11 cellular contexts compared by ENCODE assay signal in the genomic region with DNA sequence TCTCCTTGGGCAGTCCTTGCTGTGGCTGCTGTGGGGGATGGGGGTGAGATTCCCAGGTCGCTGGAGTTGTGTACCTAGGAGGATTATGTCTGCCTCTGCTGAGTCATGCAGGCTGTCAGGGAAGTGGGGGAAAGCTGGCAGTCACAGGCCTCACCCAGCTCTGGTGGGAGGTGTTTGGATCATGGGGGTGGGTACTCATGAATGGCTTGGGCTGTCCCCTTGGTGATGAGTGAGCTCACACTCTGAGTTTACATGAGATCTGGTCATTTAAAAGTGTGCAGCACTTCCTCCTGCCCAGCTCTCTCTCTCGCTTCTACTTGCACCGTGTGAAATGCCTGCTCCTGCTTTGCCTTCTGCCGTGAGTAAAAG. TPM values are rescaled to one million over a fixed set of nuclear protein-coding genes. Genes with fewer than 3 reads are reported as not detected.
DNase-seq lines count a peak whose midpoint lies in the region; ATAC-seq and TF ChIP-seq lines count a peak whose summit lies in the region.
"Had no signal": no experiment of that assay in that cellular context is flagged by ENCODE, and none has a peak within 500 bp of the region (broad histone marks: within the 10 kb centered on the region; RNA-seq: fewer than 3 reads in every experiment).

No MANE protein-coding gene starts in this region.

- no peaks in the 10 kb centered on the region for H3K36me3 Mint-ChIP-seq in activated naive CD8-positive, alpha-beta T cell treated with anti-CD3 and anti-CD28 coated beads, Interleukin-2, amount 50 U/mL, for 24 hours (ENCODE audit: low read depth)
- peaks cover 0 to 8% (median 0%) of the 10 kb centered on the region in 3 donors for H3K36me3 Mint-ChIP-seq in naive thymus-derived CD8-positive, alpha-beta T cell
- H3K36me3 Mint-ChIP-seq: mesothelial cell of epicardium had no signal

- WGBS in esophagus muscularis mucosa: 56% methylated on average over 4 of the region's 4 CpGs
- WGBS in trophoblast cell (ENCODE audit: extremely low coverage, insufficient coverage, insufficient read length): no CpG with 5 or more reads among the region's 4 CpGs

- no peak for TF ChIP-seq CTCF in RWPE1 (conservative IDR thresholded peaks at IDR 0.05; ENCODE audit: low read depth)
- TF ChIP-seq CTCF in esophagus muscularis mucosa (IDR thresholded peaks at IDR 0.05): no peak

- H3K4me1 ChIP-seq in esophagus muscularis mucosa (peaks cover 7 to 42% (median 30%) of the 10 kb centered on the region in 4 donors), trophoblast cell (ENCODE audit: control insufficient read depth in 1 of 2, insufficient read depth in 2 of 2, low read length in 2 of 2) (peaks cover 3 to 11% of the 10 kb centered on the region in 2 experiments)

- no peak overlapping the region for H3K4me3 ChIP-seq in esophagus muscularis mucosa
- H3K4me3 ChIP-seq in trophoblast cell (ENCODE audit: low read depth, low read length): no peak overlapping the region

- no peak overlapping the region for H2AFZ ChIP-seq in trophoblast cell (ENCODE audit: insufficient read depth, low read length, poor library complexity)

- ATAC-seq in HG03432 (IDR thresholded peaks at IDR 0.05; ENCODE audit: unreplicated experiment) (no peak), GM19035 (IDR thresholded peaks at IDR 0.05; ENCODE audit: unreplicated experiment) (no peak)
- no peak for ATAC-seq in activated naive CD8-positive, alpha-beta T cell treated with anti-CD3 and anti-CD28 coated beads, Interleukin-2, amount 50 U/mL, for 24 hours
- no peak for ATAC-seq in naive thymus-derived CD8-positive, alpha-beta T cell

- no peak for TF ChIP-seq EP300 in esophagus muscularis mucosa (IDR thresholded peaks at IDR 0.05)

- H3K36me3 ChIP-seq in esophagus muscularis mucosa (no peaks in the 10 kb centered on the region), trophoblast cell (ENCODE audit: control insufficient read depth in 1 of 2, insufficient read depth in 2 of 2, low read length in 2 of 2) (no peaks in the 10 kb centered on the region)

- no peak overlapping the region for H4K12ac ChIP-seq in trophoblast cell (ENCODE audit: low read depth, low read length)

- H3K27ac ChIP-seq in RWPE1: peak overlapping the region; percentile 73
- peak overlapping the region; percentile 61 to 76 (median 70) for H3K27ac ChIP-seq in esophagus muscularis mucosa (replicated peaks in 1 of 4)
- H3K27ac ChIP-seq in trophoblast cell (ENCODE audit: low read depth, low read length): peak overlapping the region; percentile 7

- no peak overlapping the region for H3K9ac ChIP-seq in trophoblast cell (ENCODE audit: low read length)

- peak overlapping the region; percentile 80 for H2BK5ac ChIP-seq in trophoblast cell (ENCODE audit: low read depth, low read length, poor library complexity)

- TF ChIP-seq POLR2A in esophagus muscularis mucosa (IDR thresholded peaks at IDR 0.05; ENCODE audit: low read depth): no peak

- H3K27me3 ChIP-seq in esophagus muscularis mucosa (no peaks in the 10 kb centered on the region), trophoblast cell (ENCODE audit: insufficient read depth, low read length) (no peaks in the 10 kb centered on the region)

- no peak overlapping the region for H3K4ac ChIP-seq in trophoblast cell (ENCODE audit: low read depth, low read length)

- no peaks in the 10 kb centered on the region for H3K4me1 Mint-ChIP-seq in activated naive CD8-positive, alpha-beta T cell treated with anti-CD3 and anti-CD28 coated beads, Interleukin-2, amount 50 U/mL, for 24 hours
- no peaks in the 10 kb centered on the region for H3K4me1 Mint-ChIP-seq in naive thymus-derived CD8-positive, alpha-beta T cell
- H3K4me1 Mint-ChIP-seq: central memory CD8-positive, alpha-beta T cell; mesothelial cell of epicardium had no signal

- no peak overlapping the region for H4K8ac ChIP-seq in trophoblast cell (ENCODE audit: low read depth, low read length)

- CTCF ChIA-PET in RWPE1 (lab: Yijun Ruan, JAX): no interaction called here

- H2BK12ac ChIP-seq in trophoblast cell (ENCODE audit: low read length): no peak overlapping the region

- H3K27ac Mint-ChIP-seq in activated naive CD8-positive, alpha-beta T cell treated with anti-CD3 and anti-CD28 coated beads, Interleukin-2, amount 50 U/mL, for 24 hours: no peak overlapping the region
- peak overlapping the region in 1 of 10 donors; percentile 36 for H3K27ac Mint-ChIP-seq in naive thymus-derived CD8-positive, alpha-beta T cell
- H3K27ac Mint-ChIP-seq: mesothelial cell of epicardium had no signal

- H3K9me3 ChIP-seq in esophagus muscularis mucosa (no peaks in the 10 kb centered on the region), trophoblast cell (ENCODE audit: insufficient read depth, low read depth, low read length) (peaks cover 4% of the 10 kb centered on the region)

- peak overlapping the region; percentile 89 for H4K91ac ChIP-seq in trophoblast cell (ENCODE audit: low read depth, low read length)

- no peak overlapping the region for H3K18ac ChIP-seq in trophoblast cell (ENCODE audit: low read length)

- POLR2A ChIA-PET in RWPE1 (lab: Yijun Ruan, JAX; ENCODE audit: low non-redundant PET): no interaction called here
- POLR2A ChIA-PET in naive thymus-derived CD8-positive, alpha-beta T cell (lab: Charles Lee): no interaction called here

- H3K79me1 ChIP-seq in trophoblast cell (ENCODE audit: low read length): peaks cover 9% of the 10 kb centered on the region

- intact Hi-C loops in esophagus muscularis mucosa (cut with DNase I): no loop called here

- DNase-seq in ELR (ENCODE audit: low read depth): peak; percentile 43
- peak; percentile 22 for DNase-seq in RWPE1 (ENCODE audit: low spot score)
- DNase-seq in esophagus muscularis mucosa (ENCODE audit: extremely low spot score): no peak
- DNase-seq in trophoblast cell: peak; percentile 14 to 22
- DNase-seq in activated naive CD8-positive, alpha-beta T cell treated with anti-CD3 and anti-CD28 coated beads, Interleukin-2, amount 50 U/mL, for 24 hours: no peak
- no peak for DNase-seq in naive thymus-derived CD8-positive, alpha-beta T cell
- DNase-seq: NCI-H526 had no signal

- no peaks in the 10 kb centered on the region for H3K79me2 ChIP-seq in trophoblast cell (ENCODE audit: control insufficient read depth, insufficient read depth, low read length, poor library complexity)

- H3K9me3 Mint-ChIP-seq in activated naive CD8-positive, alpha-beta T cell treated with anti-CD3 and anti-CD28 coated beads, Interleukin-2, amount 50 U/mL, for 24 hours: no peaks in the 10 kb centered on the region
- H3K9me3 Mint-ChIP-seq in naive thymus-derived CD8-positive, alpha-beta T cell: peaks cover 0 to 7% (median 3%) of the 10 kb centered on the region in 9 donors
- H3K9me3 Mint-ChIP-seq: central memory CD8-positive, alpha-beta T cell had no signal

- H3K23ac ChIP-seq in trophoblast cell (ENCODE audit: low read length): no peak overlapping the region

- no peak overlapping the region for H2AK5ac ChIP-seq in trophoblast cell (ENCODE audit: low read length)

- H3K14ac ChIP-seq in trophoblast cell (ENCODE audit: low read length): no peak overlapping the region

- H3K4me2 ChIP-seq in trophoblast cell (ENCODE audit: low read length): no peak overlapping the region

- peaks cover 31% of the 10 kb centered on the region for H3K27me3 Mint-ChIP-seq in activated naive CD8-positive, alpha-beta T cell treated with anti-CD3 and anti-CD28 coated beads, Interleukin-2, amount 50 U/mL, for 24 hours
- peaks cover 22 to 63% (median 37%) of the 10 kb centered on the region in 5 donors for H3K27me3 Mint-ChIP-seq in naive thymus-derived CD8-positive, alpha-beta T cell

- H3K4me3 Mint-ChIP-seq in activated naive CD8-positive, alpha-beta T cell treated with anti-CD3 and anti-CD28 coated beads, Interleukin-2, amount 50 U/mL, for 24 hours: no peak overlapping the region
- H3K4me3 Mint-ChIP-seq in naive thymus-derived CD8-positive, alpha-beta T cell: no peak overlapping the region
- H3K4me3 Mint-ChIP-seq: central memory CD8-positive, alpha-beta T cell; mesothelial cell of epicardium had no signal

- H2BK120ac ChIP-seq in trophoblast cell (ENCODE audit: insufficient read depth, low read length, poor library complexity): no peak overlapping the region

RNA-seq across cellular contexts. Expression of a gene that starts 24.6 kb away (rescaled TPM):
- total RNA-seq in esophagus muscularis mucosa: 1,000 to 10,000 TPM; 1,279 to 2,098 (median 1,627) TPM
- polyA plus RNA-seq in trophoblast cell (2013): 19.2 and 19.5 TPM in 2 replicates
- total RNA-seq in naive thymus-derived CD8-positive, alpha-beta T cell: not detected
- polyA plus RNA-seq in naive thymus-derived CD8-positive, alpha-beta T cell: not detected

Comparison
In these comparisons a context has a peak if more than half of its experiments do, and no peak if none do; other contexts are left out.
1. DNase-seq: peak in ELR (single experiment), RWPE1 (single experiment) and trophoblast cell (2 of 2); none in esophagus muscularis mucosa (single experiment), activated naive CD8-positive, alpha-beta T cell treated with anti-CD3 and anti-CD28 coated beads, Interleukin-2, amount 50 U/mL, for 24 hours (single experiment) and naive thymus-derived CD8-positive, alpha-beta T cell (0 of 10).
2. H3K27ac ChIP-seq: peak in every context shown above with its lines; median percentile 73 in RWPE1; 70 in esophagus muscularis mucosa; 7 in trophoblast cell.
3. RNA of a gene that starts 24.6 kb away (total RNA-seq): 1,279 to 2,098 TPM in esophagus muscularis mucosa; not detected in naive thymus-derived CD8-positive, alpha-beta T cell; every median in the first group is over 1,000 times any median in the second.